In the genomic region with DNA sequence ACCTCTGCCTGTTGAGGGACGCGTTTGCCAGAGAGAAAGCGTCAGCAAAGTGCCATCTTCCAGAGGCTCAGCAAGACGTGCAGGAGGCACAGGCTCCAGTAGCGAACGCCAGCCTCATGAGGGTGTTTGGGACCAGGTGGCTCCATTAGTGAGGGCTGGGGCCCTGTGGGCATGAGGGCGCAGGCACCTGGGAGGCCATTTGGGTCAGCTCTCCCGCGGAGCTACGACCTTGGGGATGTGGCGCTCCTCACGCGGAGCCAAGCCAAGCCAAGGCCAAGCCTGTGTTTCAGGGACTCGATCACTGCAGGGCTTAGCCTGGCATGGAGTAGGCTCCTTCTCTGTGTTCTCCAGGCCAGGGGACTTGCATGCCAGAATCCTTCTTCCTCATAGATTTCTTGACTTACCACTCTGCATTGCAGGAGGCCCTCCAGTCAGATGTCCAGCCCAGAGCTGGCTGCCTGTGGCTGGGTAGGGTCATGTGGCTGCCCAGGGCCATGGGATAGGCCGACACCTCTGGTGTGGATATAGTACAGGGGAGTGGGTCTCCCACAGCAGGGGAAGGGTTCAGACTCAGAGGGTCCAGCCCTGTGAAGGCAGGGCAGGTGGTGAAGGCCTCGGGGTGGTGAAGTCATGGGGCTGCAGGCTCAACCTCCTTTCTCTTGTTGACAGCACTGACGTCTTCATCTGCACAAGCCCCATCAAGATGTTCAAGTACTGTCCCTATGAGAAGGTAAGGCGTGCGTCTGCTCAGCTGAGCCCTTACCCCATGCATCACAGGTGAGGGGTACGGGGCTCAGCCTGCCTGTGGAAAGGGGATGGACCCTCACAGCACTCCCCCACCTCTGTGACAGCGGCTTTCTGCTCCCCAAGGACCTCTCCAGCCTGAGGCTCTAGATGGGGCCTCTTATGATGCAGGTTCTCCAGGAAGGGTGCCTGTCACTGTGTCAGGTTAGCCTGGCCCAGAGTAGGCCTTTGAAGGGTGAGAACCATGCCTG, we compare ENCODE assay signal across 1 cellular context.
TF ChIP-seq lines count a peak whose summit lies in the region.

No MANE protein-coding gene starts in this region.

TF ChIP-seq in H1, 55 proteins besides CTCF, POLR2A, EP300 and RAD21:
- TF ChIP-seq HDAC2 (IDR thresholded peaks at IDR 0.05; ENCODE audit: borderline replicate concordance in 1 of 2, low read depth in 2 of 2, low read length in 2 of 2) (no peak), CTBP2 (IDR thresholded peaks at IDR 0.05; ENCODE audit: borderline replicate concordance, insufficient read depth, insufficient read length, low read length) (no peak), PHF8 (conservative IDR thresholded peaks at IDR 0.05; ENCODE audit: low read depth, low read length) (no peak), SIRT6 (IDR thresholded peaks at IDR 0.05; ENCODE audit: low read length) (no peak), ATF3 (IDR thresholded peaks at IDR 0.05; ENCODE audit: insufficient read depth, low read depth, low read length) (no peak), TCF12 (IDR thresholded peaks at IDR 0.05; ENCODE audit: low read depth, low read length) (no peak), BACH1 (IDR thresholded peaks at IDR 0.05; ENCODE audit: low read length) (no peak)
TF ChIP-seq in H1: peak in this region for 0.
